In genomic region chr1:219659005-219659632, GRCh38 we compare ENCODE assay signal across 11 cellular contexts.
A peak's percentile ranks its signal among the peaks of the same experiment; 100 is the strongest.
DNase-seq lines count a peak whose midpoint lies in the region; ATAC-seq and TF ChIP-seq lines count a peak whose summit lies in the region.
"Had no signal": no experiment of that assay in that cellular context is flagged by ENCODE, and none has a peak within 500 bp of the region (broad histone marks: within the 10 kb centered on the region; RNA-seq: fewer than 3 reads in every experiment).

No MANE protein-coding gene starts in this region.

- no peak for TF ChIP-seq CTCF in tibial artery (IDR thresholded peaks at IDR 0.05)

- H3K4me3 Mint-ChIP-seq in dendritic cell treated with granulocyte-macrophage colony-stimulating factor and Interleukin-4, amounts not matched to agents 40 ng/mL and 50 ng/mL, for 4 days = no peak overlapping the region
- H3K4me3 Mint-ChIP-seq: stimulated activated naive CD8-positive, alpha-beta T cell treated with anti-CD3 and anti-CD28 coated beads, Interleukin-15, amount 100 ng/mL, for 72 hours had no signal

- H3K27me3 ChIP-seq in tibial artery = peaks cover 0 to 3% of the 10 kb centered on the region in 2 donors

- DNase-seq in tibial artery = no peak
- DNase-seq in HCEC 1CT = no peak
- no peak for DNase-seq in activated CD4-positive, alpha-beta T cell treated with anti-CD3 and anti-CD28 coated beads, Interleukin-2, amount 50 U/mL, for 48 hours
- DNase-seq in KBM-7 = no peak
- DNase-seq: activated CD4-positive, alpha-beta T cell treated with anti-CD3 and anti-CD28 coated beads for 4 hours; stimulated activated naive CD8-positive, alpha-beta T cell treated with anti-CD3 and anti-CD28 coated beads, Interleukin-15, amount 100 ng/mL, for 72 hours had no signal

- H3K27ac ChIP-seq in tibial artery = no peak overlapping the region
- H3K27ac ChIP-seq: skin epidermis had no signal

- H3K4me3 ChIP-seq in tibial artery = no peak overlapping the region
- H3K4me3 ChIP-seq: skin epidermis had no signal

- H3K4me1 Mint-ChIP-seq in dendritic cell treated with granulocyte-macrophage colony-stimulating factor and Interleukin-4, amounts not matched to agents 40 ng/mL and 50 ng/mL, for 4 days (ENCODE audit: low read depth) = peaks cover 13% of the 10 kb centered on the region

- ATAC-seq in GM18498 (IDR thresholded peaks at IDR 0.05; ENCODE audit: unreplicated experiment) (peak; percentile 70), GM21526 (IDR thresholded peaks at IDR 0.05; ENCODE audit: low FRiP score, unreplicated experiment) (peak; percentile 67), HG03457 (IDR thresholded peaks at IDR 0.05; ENCODE audit: unreplicated experiment) (peak; percentile 52)
- ATAC-seq: stimulated activated naive CD8-positive, alpha-beta T cell treated with anti-CD3 and anti-CD28 coated beads, Interleukin-15, amount 100 ng/mL, for 72 hours had no signal

- peaks cover 0 to 22% (median 7%) of the 10 kb centered on the region in 4 donors for H3K4me1 ChIP-seq in tibial artery

- H3K9me3 Mint-ChIP-seq in dendritic cell treated with granulocyte-macrophage colony-stimulating factor and Interleukin-4, amounts not matched to agents 40 ng/mL and 50 ng/mL, for 4 days = peaks cover 8% of the 10 kb centered on the region

- intact Hi-C loops in dendritic cell treated with granulocyte-macrophage colony-stimulating factor and Interleukin-4, amounts not matched to agents 40 ng/mL and 50 ng/mL, for 4 days (cut with micrococcal nuclease) = no loop called here
- intact Hi-C loops in tibial artery (cut with DNase I; ENCODE audit: low total_unique reads) = no loop called here

- peak overlapping the region; percentile 24 for H3K27ac Mint-ChIP-seq in dendritic cell treated with granulocyte-macrophage colony-stimulating factor and Interleukin-4, amounts not matched to agents 40 ng/mL and 50 ng/mL, for 4 days
- H3K27ac Mint-ChIP-seq: stimulated activated naive CD8-positive, alpha-beta T cell treated with anti-CD3 and anti-CD28 coated beads, Interleukin-15, amount 100 ng/mL, for 72 hours had no signal

- no peaks in the 10 kb centered on the region for H3K36me3 Mint-ChIP-seq in dendritic cell treated with granulocyte-macrophage colony-stimulating factor and Interleukin-4, amounts not matched to agents 40 ng/mL and 50 ng/mL, for 4 days (ENCODE audit: low read depth)

- no peaks in the 10 kb centered on the region for H3K9me3 ChIP-seq in tibial artery

- H3K27me3 Mint-ChIP-seq in dendritic cell treated with granulocyte-macrophage colony-stimulating factor and Interleukin-4, amounts not matched to agents 40 ng/mL and 50 ng/mL, for 4 days = peaks cover 14% of the 10 kb centered on the region

- in situ Hi-C loops in KBM-7 (cut with MboI; ENCODE audit: low pct_unique_long_range_greater_than_20kb, low sequenced_read_pairs) = no loop called here

- H3K36me3 ChIP-seq in tibial artery = no peaks in the 10 kb centered on the region
